Comparison of ENCODE assay signal across 8 cellular contexts in genomic region chrX:154981116-154981411, GRCh38. TPM values are rescaled to one million over a fixed set of nuclear protein-coding genes. Genes with fewer than 3 reads are reported as not detected.
A peak's percentile ranks its signal among the peaks of the same experiment; 100 is the strongest.
DNase-seq lines count a peak whose midpoint lies in the region; ATAC-seq lines count a peak whose summit lies in the region.

No MANE protein-coding gene starts in this region.

- POLR2A ChIA-PET in CD8-positive, alpha-beta memory T cell (lab: Charles Lee): no interaction called here
- POLR2A ChIA-PET in naive thymus-derived CD8-positive, alpha-beta T cell (lab: Charles Lee): no interaction called here

- ATAC-seq in HG02852 (IDR thresholded peaks at IDR 0.05; ENCODE audit: unreplicated experiment): peak; percentile 33
- ATAC-seq in activated naive CD8-positive, alpha-beta T cell treated with anti-CD3 and anti-CD28 coated beads, Interleukin-2, amount 50 U/mL, for 24 hours: no peak
- ATAC-seq in naive thymus-derived CD8-positive, alpha-beta T cell: peak; percentile 41 to 45
- no peak for ATAC-seq in GM21423 (IDR thresholded peaks at IDR 0.05; ENCODE audit: unreplicated experiment)
- ATAC-seq in HG03097 (IDR thresholded peaks at IDR 0.05; ENCODE audit: low FRiP score, unreplicated experiment): no peak

- peak overlapping the region; percentile 54 for H3K4me3 ChIP-seq in CD8-positive, alpha-beta memory T cell (ENCODE audit: low read length)

- peaks cover 0 to 8% (median 5%) of the 10 kb centered on the region in 3 donors for H3K36me3 Mint-ChIP-seq in CD8-positive, alpha-beta memory T cell
- no peaks in the 10 kb centered on the region for H3K36me3 Mint-ChIP-seq in activated naive CD8-positive, alpha-beta T cell treated with anti-CD3 and anti-CD28 coated beads, Interleukin-2, amount 50 U/mL, for 24 hours (ENCODE audit: low read depth)
- H3K36me3 Mint-ChIP-seq in naive thymus-derived CD8-positive, alpha-beta T cell: peaks cover 0 to 7% (median 0%) of the 10 kb centered on the region in 3 donors

- CTCF ChIA-PET in CD8-positive, alpha-beta memory T cell (lab: Charles Lee): interaction anchor here (2.0 to 2.1 kb wide), 2 partner anchors 76 to 105 kb away, joined by 8 to 13 read pairs; no protein-coding TSS in a partner anchor

- no peak for DNase-seq in CD8-positive, alpha-beta memory T cell
- DNase-seq in activated naive CD8-positive, alpha-beta T cell treated with anti-CD3 and anti-CD28 coated beads, Interleukin-2, amount 50 U/mL, for 24 hours: no peak
- no peak for DNase-seq in naive thymus-derived CD8-positive, alpha-beta T cell
- DNase-seq in AML-193 (lab: John Stamatoyannopoulos, UW): no peak
- no peak for DNase-seq in stimulated activated naive CD4-positive, alpha-beta T cell (lab: John Stamatoyannopoulos, UW)

- H3K9me3 Mint-ChIP-seq in CD8-positive, alpha-beta memory T cell: peaks cover 6 to 12% (median 10%) of the 10 kb centered on the region in 5 donors
- H3K9me3 Mint-ChIP-seq in activated naive CD8-positive, alpha-beta T cell treated with anti-CD3 and anti-CD28 coated beads, Interleukin-2, amount 50 U/mL, for 24 hours: no peaks in the 10 kb centered on the region
- peaks cover 0 to 15% (median 6%) of the 10 kb centered on the region in 9 donors for H3K9me3 Mint-ChIP-seq in naive thymus-derived CD8-positive, alpha-beta T cell

- H3K27me3 ChIP-seq in CD8-positive, alpha-beta memory T cell (ENCODE audit: insufficient read depth, low read length, poor library complexity, severe bottlenecking): no peaks in the 10 kb centered on the region

- peaks cover 7 to 11% (median 10%) of the 10 kb centered on the region in 3 donors for H3K4me1 Mint-ChIP-seq in CD8-positive, alpha-beta memory T cell
- peaks cover 4% of the 10 kb centered on the region for H3K4me1 Mint-ChIP-seq in activated naive CD8-positive, alpha-beta T cell treated with anti-CD3 and anti-CD28 coated beads, Interleukin-2, amount 50 U/mL, for 24 hours
- H3K4me1 Mint-ChIP-seq in naive thymus-derived CD8-positive, alpha-beta T cell: peaks cover 0 to 10% (median 6%) of the 10 kb centered on the region in 4 donors

- H3K27ac Mint-ChIP-seq in CD8-positive, alpha-beta memory T cell: peak overlapping the region in 6 of 8 donors; percentile 18 to 96 (median 90)
- no peak overlapping the region for H3K27ac Mint-ChIP-seq in activated naive CD8-positive, alpha-beta T cell treated with anti-CD3 and anti-CD28 coated beads, Interleukin-2, amount 50 U/mL, for 24 hours
- H3K27ac Mint-ChIP-seq in naive thymus-derived CD8-positive, alpha-beta T cell: peak overlapping the region in 9 of 10 donors; percentile 34 to 96 (median 91)

- H3K27ac ChIP-seq in CD8-positive, alpha-beta memory T cell (ENCODE audit: low read depth, low read length): no peak overlapping the region

- no peaks in the 10 kb centered on the region for H3K36me3 ChIP-seq in CD8-positive, alpha-beta memory T cell (ENCODE audit: insufficient read depth, low read length)

- peaks cover 0 to 3% of the 10 kb centered on the region in 2 donors for H3K27me3 Mint-ChIP-seq in CD8-positive, alpha-beta memory T cell
- no peaks in the 10 kb centered on the region for H3K27me3 Mint-ChIP-seq in activated naive CD8-positive, alpha-beta T cell treated with anti-CD3 and anti-CD28 coated beads, Interleukin-2, amount 50 U/mL, for 24 hours
- no peaks in the 10 kb centered on the region for H3K27me3 Mint-ChIP-seq in naive thymus-derived CD8-positive, alpha-beta T cell

- no peaks in the 10 kb centered on the region for H3K9me3 ChIP-seq in CD8-positive, alpha-beta memory T cell (ENCODE audit: low read length)

- H3K4me1 ChIP-seq in CD8-positive, alpha-beta memory T cell (ENCODE audit: insufficient read depth, low read length): peaks cover 5% of the 10 kb centered on the region

- peak overlapping the region in 6 of 7 donors; percentile 76 to 94 (median 86) for H3K4me3 Mint-ChIP-seq in CD8-positive, alpha-beta memory T cell
- H3K4me3 Mint-ChIP-seq in activated naive CD8-positive, alpha-beta T cell treated with anti-CD3 and anti-CD28 coated beads, Interleukin-2, amount 50 U/mL, for 24 hours: peak overlapping the region; percentile 73
- H3K4me3 Mint-ChIP-seq in naive thymus-derived CD8-positive, alpha-beta T cell: peak overlapping the region; percentile 72 to 89 (median 86)

RNA-seq across cellular contexts. Expression of gene F8, which starts 41.5 kb away (rescaled TPM):
- 10 to 100 TPM; 10.8 to 11.9 TPM for total RNA-seq in CD8-positive, alpha-beta memory T cell
- polyA plus RNA-seq in CD8-positive, alpha-beta memory T cell: 15.2 TPM
- 1 to 10 TPM; 1.1 to 1.6 TPM for total RNA-seq in naive thymus-derived CD8-positive, alpha-beta T cell
- 1 to 10 TPM; 2.4 to 5.5 (median 2.7) TPM for polyA plus RNA-seq in naive thymus-derived CD8-positive, alpha-beta T cell

RNA-seq across cellular contexts. Expression of gene FUNDC2, which starts 45.6 kb away (rescaled TPM):
- total RNA-seq in CD8-positive, alpha-beta memory T cell: 100 to 1,000 TPM in 1 of 2 experiments, 10 to 100 TPM in 1; 96.4 to 104 TPM
- 178 TPM for polyA plus RNA-seq in CD8-positive, alpha-beta memory T cell
- total RNA-seq in naive thymus-derived CD8-positive, alpha-beta T cell: 10 to 100 TPM; 48.2 to 59.9 TPM
- polyA plus RNA-seq in naive thymus-derived CD8-positive, alpha-beta T cell: 100 to 1,000 TPM; 161 to 203 (median 178) TPM

Comparison
In these comparisons a context has a peak if more than half of its experiments do, and no peak if none do; other contexts are left out.
1. ATAC-seq: peak in HG02852 (single experiment) and naive thymus-derived CD8-positive, alpha-beta T cell (2 of 2); none in activated naive CD8-positive, alpha-beta T cell treated with anti-CD3 and anti-CD28 coated beads, Interleukin-2, amount 50 U/mL, for 24 hours (single experiment), GM21423 (single experiment) and HG03097 (single experiment).
2. RNA of gene F8, which starts 41.5 kb away (total RNA-seq): 10.8 to 11.9 TPM in CD8-positive, alpha-beta memory T cell; 1.1 to 1.6 TPM in naive thymus-derived CD8-positive, alpha-beta T cell; every median in the first group is over 4 times any median in the second.
3. Peak in every context shown above with its lines, with median percentiles within 50 percentile points of each other: H3K4me3 Mint-ChIP-seq.